Comparison of ENCODE assay signal across 8 cellular contexts in the genomic region with DNA sequence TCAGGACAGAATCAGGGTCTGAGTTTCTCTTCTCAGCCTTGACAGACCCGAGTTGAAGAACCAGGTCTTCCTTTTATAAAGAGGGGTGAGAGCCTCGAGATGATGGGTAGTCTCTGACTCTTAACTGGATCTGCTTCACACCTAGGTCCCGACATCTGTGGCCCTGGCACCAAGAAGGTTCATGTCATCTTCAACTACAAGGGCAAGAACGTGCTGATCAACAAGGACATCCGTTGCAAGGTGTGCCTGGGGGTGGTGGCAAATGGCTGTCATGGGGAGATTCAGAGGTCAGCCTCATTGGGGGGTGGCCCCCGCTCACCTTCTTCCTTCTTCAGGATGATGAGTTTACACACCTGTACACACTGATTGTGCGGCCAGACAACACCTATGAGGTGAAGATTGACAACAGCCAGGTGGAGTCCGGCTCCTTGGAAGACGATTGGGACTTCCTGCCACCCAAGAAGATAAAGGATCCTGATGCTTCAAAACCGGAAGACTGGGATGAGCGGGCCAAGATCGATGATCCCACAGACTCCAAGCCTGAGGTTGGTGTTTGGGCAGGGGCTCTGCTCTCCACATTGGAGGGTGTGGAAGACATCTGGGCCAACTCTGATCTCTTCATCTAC. TPM values are rescaled to one million over a fixed set of nuclear protein-coding genes. Genes with fewer than 3 reads are reported as not detected.
DNase-seq lines count a peak whose midpoint lies in the region; ATAC-seq and TF ChIP-seq lines count a peak whose summit lies in the region.

No MANE protein-coding gene starts in this region.

- H3K9me3 Mint-ChIP-seq in activated T-helper 2 cell treated with anti-CD3 and anti-CD28 coated beads, Interferon-gamma antibody, Interleukin-2, Interleukin-4, amounts not matched to agents 10 μg/mL and 5 μg/mL and 100 μg/mL, durations not matched to agents 14 hours and 24 hours and 36 hours, result no peaks in the 10 kb centered on the region
- no peaks in the 10 kb centered on the region for H3K9me3 Mint-ChIP-seq in stimulated activated naive CD8-positive, alpha-beta T cell treated with anti-CD3 and anti-CD28 coated beads, Interleukin-15, amount 100 ng/mL, for 72 hours

- H3K27me3 ChIP-seq in SK-N-SH (ENCODE audit: insufficient read depth), result no peaks in the 10 kb centered on the region

- H3K4me3 ChIP-seq in SK-N-SH (ENCODE audit: low read depth in 2 of 2, low read length in 1 of 2), result peak overlapping the region; percentile 89 to 97
- peak overlapping the region; percentile 99 for H3K4me3 ChIP-seq in iPS-18c (ENCODE audit: insufficient read depth, low read depth, low read length)

- H3F3A ChIP-seq in SK-N-SH (replicated peaks; ENCODE audit: insufficient read depth), result peaks cover 59% of the 10 kb centered on the region

- no peak for TF ChIP-seq EP300 in SK-N-SH (IDR thresholded peaks at IDR 0.05; ENCODE audit: borderline replicate concordance in 1 of 2, low read depth in 1 of 2, low read length in 1 of 2)

- H3K36me3 ChIP-seq in SK-N-SH (replicated peaks in 1 of 2; ENCODE audit: control insufficient read depth in 1 of 2, insufficient read depth in 2 of 2, low read length in 1 of 2), result peaks cover 36 to 58% of the 10 kb centered on the region in 2 experiments

- peaks cover 53% of the 10 kb centered on the region for H3K79me2 ChIP-seq in SK-N-SH (ENCODE audit: insufficient read depth)

- no peaks in the 10 kb centered on the region for H3K9me3 ChIP-seq in SK-N-SH
- no peaks in the 10 kb centered on the region for H3K9me3 ChIP-seq in iPS-18c (ENCODE audit: control insufficient read depth, insufficient read depth, low read length)

- peaks cover 33% of the 10 kb centered on the region for H4K20me1 ChIP-seq in SK-N-SH (ENCODE audit: insufficient read depth)

- POLR2A ChIA-PET in SK-N-SH (lab: Yijun Ruan, JAX), result interaction anchor here (0.6 to 3.3 kb wide), 4 partner anchors 24 to 213 kb away, joined by 3 to 16 read pairs (median 4); partner anchors contain the start of gene GCDH

- H3K9ac ChIP-seq in SK-N-SH, result peak overlapping the region; percentile 98

- peak overlapping the region; percentile 97 for H3K4me2 ChIP-seq in SK-N-SH

- H3K4me1 ChIP-seq in SK-N-SH (ENCODE audit: control insufficient read depth in 1 of 2, insufficient read depth in 2 of 2, low read depth in 1 of 2, low read length in 1 of 2), result peaks cover 19 to 34% of the 10 kb centered on the region in 2 experiments; a peak in 3 of 4 replicates

- H3K36me3 Mint-ChIP-seq in activated T-helper 2 cell treated with anti-CD3 and anti-CD28 coated beads, Interferon-gamma antibody, Interleukin-2, Interleukin-4, amounts not matched to agents 10 μg/mL and 5 μg/mL and 100 μg/mL, durations not matched to agents 14 hours and 24 hours and 36 hours (ENCODE audit: low read depth), result peaks cover 67% of the 10 kb centered on the region

- no peaks in the 10 kb centered on the region for H3K27me3 Mint-ChIP-seq in activated T-helper 2 cell treated with anti-CD3 and anti-CD28 coated beads, Interferon-gamma antibody, Interleukin-2, Interleukin-4, amounts not matched to agents 10 μg/mL and 5 μg/mL and 100 μg/mL, durations not matched to agents 14 hours and 24 hours and 36 hours (ENCODE audit: low read depth)
- no peaks in the 10 kb centered on the region for H3K27me3 Mint-ChIP-seq in stimulated activated naive CD8-positive, alpha-beta T cell treated with anti-CD3 and anti-CD28 coated beads, Interleukin-15, amount 100 ng/mL, for 72 hours

- DNase-seq in SK-N-SH, result no peak
- no peak for DNase-seq in activated T-helper 2 cell treated with anti-CD3 and anti-CD28 coated beads, Interferon-gamma antibody, Interleukin-2, Interleukin-4, amounts not matched to agents 10 μg/mL and 5 μg/mL and 100 μg/mL, durations not matched to agents 14 hours and 24 hours and 36 hours (ENCODE audit: low spot score)
- no peak for DNase-seq in stimulated activated naive CD8-positive, alpha-beta T cell treated with anti-CD3 and anti-CD28 coated beads, Interleukin-15, amount 100 ng/mL, for 72 hours
- no peak for DNase-seq in NCI-H1105 treated with DMSO at 0.1 percent for 48 hours (lab: John Stamatoyannopoulos, UW)
- DNase-seq in activated CD8-positive, alpha-beta memory T cell treated with anti-CD3 and anti-CD28 coated beads, Interleukin-2, amount 50 U/mL, for 4 hours, result no peak

- ATAC-seq in SK-N-SH treated with all-trans-retinoic acid at 6 μM for 48 hours (no peak), HG03139 (IDR thresholded peaks at IDR 0.05; ENCODE audit: unreplicated experiment) (no peak)
- ATAC-seq in stimulated activated naive CD8-positive, alpha-beta T cell treated with anti-CD3 and anti-CD28 coated beads, Interleukin-15, amount 100 ng/mL, for 72 hours, result no peak

- TF ChIP-seq CTCF in SK-N-SH (IDR thresholded peaks at IDR 0.05), result no peak

- peak overlapping the region; percentile 51 to 71; a peak in 3 of 4 replicates for H3K27ac ChIP-seq in SK-N-SH (ENCODE audit: low read depth in 2 of 2, low read length in 1 of 2)

- H3K4me3 Mint-ChIP-seq in activated T-helper 2 cell treated with anti-CD3 and anti-CD28 coated beads, Interferon-gamma antibody, Interleukin-2, Interleukin-4, amounts not matched to agents 10 μg/mL and 5 μg/mL and 100 μg/mL, durations not matched to agents 14 hours and 24 hours and 36 hours (ENCODE audit: low read depth), result peak overlapping the region; percentile 99
- peak overlapping the region; percentile 99 for H3K4me3 Mint-ChIP-seq in stimulated activated naive CD8-positive, alpha-beta T cell treated with anti-CD3 and anti-CD28 coated beads, Interleukin-15, amount 100 ng/mL, for 72 hours

- H3K27ac Mint-ChIP-seq in activated T-helper 2 cell treated with anti-CD3 and anti-CD28 coated beads, Interferon-gamma antibody, Interleukin-2, Interleukin-4, amounts not matched to agents 10 μg/mL and 5 μg/mL and 100 μg/mL, durations not matched to agents 14 hours and 24 hours and 36 hours, result peak overlapping the region; percentile 84
- H3K27ac Mint-ChIP-seq in stimulated activated naive CD8-positive, alpha-beta T cell treated with anti-CD3 and anti-CD28 coated beads, Interleukin-15, amount 100 ng/mL, for 72 hours, result peak overlapping the region; percentile 87 to 98

- no peak overlapping the region for H2AFZ ChIP-seq in SK-N-SH (ENCODE audit: low read depth)

- H3K4me1 Mint-ChIP-seq in activated T-helper 2 cell treated with anti-CD3 and anti-CD28 coated beads, Interferon-gamma antibody, Interleukin-2, Interleukin-4, amounts not matched to agents 10 μg/mL and 5 μg/mL and 100 μg/mL, durations not matched to agents 14 hours and 24 hours and 36 hours (ENCODE audit: low read depth), result peaks cover 55% of the 10 kb centered on the region
- H3K4me1 Mint-ChIP-seq in stimulated activated naive CD8-positive, alpha-beta T cell treated with anti-CD3 and anti-CD28 coated beads, Interleukin-15, amount 100 ng/mL, for 72 hours, result peaks cover 82% of the 10 kb centered on the region

- 61% methylated on average over 7 of the region's 12 CpGs for WGBS in SK-N-SH (ENCODE audit: low lambda C conversion rate)

- TF ChIP-seq RAD21 in SK-N-SH (IDR thresholded peaks at IDR 0.05; ENCODE audit: low read length), result no peak

- CTCF ChIA-PET in SK-N-SH (lab: Yijun Ruan, JAX), result interaction anchor here (0.5 to 1.2 kb wide), 4 partner anchors 12 to 49 kb away, joined by 3 read pairs; partner anchors contain the start of gene GCDH

- H3K9me2 ChIP-seq in SK-N-SH, result no peaks in the 10 kb centered on the region

- intact Hi-C loops in activated T-helper 2 cell treated with anti-CD3 and anti-CD28 coated beads, Interferon-gamma antibody, Interleukin-2, Interleukin-4, amounts not matched to agents 10 μg/mL and 5 μg/mL and 100 μg/mL, durations not matched to agents 14 hours and 24 hours and 36 hours (cut with micrococcal nuclease), result loop anchor here (2.0 to 5.0 kb wide), 3 partner anchors 49 to 211 kb away; partner anchors contain the start of genes GCDH, IER2, JUNB and STX10

TF ChIP-seq in SK-N-SH, 30 proteins besides CTCF, POLR2A, EP300 and RAD21 (continues in another document):
- no peak for TF ChIP-seq FOXJ3 (CRISPR knock-in tag; IDR thresholded peaks at IDR 0.05)
- no peak for TF ChIP-seq RCOR1 (IDR thresholded peaks at IDR 0.05; ENCODE audit: low read length)
- TF ChIP-seq CHD2 (IDR thresholded peaks at IDR 0.05; ENCODE audit: low read length, partially characterized antibody), result no peak

TF ChIP-seq in SK-N-SH treated with all-trans-retinoic acid at 6 μM for 48 hours, 23 proteins besides CTCF, POLR2A, EP300 and RAD21 (continues in another document):
- no peak for TF ChIP-seq GLIS3 (CRISPR knock-in tag; IDR thresholded peaks at IDR 0.05)
- no peak for TF ChIP-seq ZFP3 (CRISPR knock-in tag; IDR thresholded peaks at IDR 0.05)
- no peak for TF ChIP-seq ZFP30 (CRISPR knock-in tag; IDR thresholded peaks at IDR 0.05)

RNA-seq across cellular contexts. Expression of gene CALR, which starts 1.6 kb away (rescaled TPM):
- polyA plus RNA-seq in SK-N-SH (2012; rRNA removed), result 1,316 and 1,334 TPM in 2 replicates
- 1,211 and 1,253 TPM in 2 replicates for polyA plus RNA-seq in SK-N-SH (2012; cell fraction: cytosol; rRNA removed)
- 904 and 910 TPM in 2 replicates for polyA plus RNA-seq in SK-N-SH (2012; cell fraction: nucleus; rRNA removed)
- 984 and 991 TPM in 2 replicates for total RNA-seq in activated T-helper 2 cell treated with anti-CD3 and anti-CD28 coated beads, Interferon-gamma antibody, Interleukin-2, Interleukin-4, amounts not matched to agents 10 μg/mL and 5 μg/mL and 100 μg/mL, durations not matched to agents 14 hours and 24 hours and 36 hours

RNA-seq across cellular contexts. Expression of gene RAD23A, which starts 5.6 kb away (rescaled TPM):
- polyA plus RNA-seq in SK-N-SH (2012; rRNA removed), result 60.4 and 116 TPM in 2 replicates
- polyA plus RNA-seq in SK-N-SH (2012; cell fraction: cytosol; rRNA removed), result 49.7 and 70.4 TPM in 2 replicates
- 173 and 199 TPM in 2 replicates for polyA plus RNA-seq in SK-N-SH (2012; cell fraction: nucleus; rRNA removed)
- 189 and 196 TPM in 2 replicates for total RNA-seq in activated T-helper 2 cell treated with anti-CD3 and anti-CD28 coated beads, Interferon-gamma antibody, Interleukin-2, Interleukin-4, amounts not matched to agents 10 μg/mL and 5 μg/mL and 100 μg/mL, durations not matched to agents 14 hours and 24 hours and 36 hours

RNA-seq across cellular contexts. Expression of gene FARSA, which starts 6.5 kb away (rescaled TPM):
- polyA plus RNA-seq in SK-N-SH (2012; rRNA removed), result 56.8 and 170 TPM in 2 replicates
- polyA plus RNA-seq in SK-N-SH (2012; cell fraction: cytosol; rRNA removed), result 106 and 113 TPM in 2 replicates
- 237 and 401 TPM in 2 replicates for polyA plus RNA-seq in SK-N-SH (2012; cell fraction: nucleus; rRNA removed)
- 165 and 166 TPM in 2 replicates for total RNA-seq in activated T-helper 2 cell treated with anti-CD3 and anti-CD28 coated beads, Interferon-gamma antibody, Interleukin-2, Interleukin-4, amounts not matched to agents 10 μg/mL and 5 μg/mL and 100 μg/mL, durations not matched to agents 14 hours and 24 hours and 36 hours

RNA-seq across cellular contexts. Expression of gene GADD45GIP1, which starts 17.0 kb away (rescaled TPM):
- polyA plus RNA-seq in SK-N-SH (2012; rRNA removed), result 65.7 and 91.8 TPM in 2 replicates
- 55.7 and 67.8 TPM in 2 replicates for polyA plus RNA-seq in SK-N-SH (2012; cell fraction: cytosol; rRNA removed)
- 31.0 and 46.6 TPM in 2 replicates for polyA plus RNA-seq in SK-N-SH (2012; cell fraction: nucleus; rRNA removed)
- 29.2 and 32.6 TPM in 2 replicates for total RNA-seq in activated T-helper 2 cell treated with anti-CD3 and anti-CD28 coated beads, Interferon-gamma antibody, Interleukin-2, Interleukin-4, amounts not matched to agents 10 μg/mL and 5 μg/mL and 100 μg/mL, durations not matched to agents 14 hours and 24 hours and 36 hours

RNA-seq across cellular contexts. Expression of gene SYCE2, which starts 20.9 kb away (rescaled TPM):
- polyA plus RNA-seq in SK-N-SH (2012; rRNA removed), result 0.44 and 1.1 TPM in 2 replicates
- 0.58 and 0.68 TPM in 2 replicates for polyA plus RNA-seq in SK-N-SH (2012; cell fraction: cytosol; rRNA removed)
- polyA plus RNA-seq in SK-N-SH (2012; cell fraction: nucleus; rRNA removed), result 0.29 and 0.36 TPM in 2 replicates
- total RNA-seq in activated T-helper 2 cell treated with anti-CD3 and anti-CD28 coated beads, Interferon-gamma antibody, Interleukin-2, Interleukin-4, amounts not matched to agents 10 μg/mL and 5 μg/mL and 100 μg/mL, durations not matched to agents 14 hours and 24 hours and 36 hours, result 1.9 and 3.2 TPM in 2 replicates
